17 cellular contexts compared by ENCODE assay signal in the genomic region with DNA sequence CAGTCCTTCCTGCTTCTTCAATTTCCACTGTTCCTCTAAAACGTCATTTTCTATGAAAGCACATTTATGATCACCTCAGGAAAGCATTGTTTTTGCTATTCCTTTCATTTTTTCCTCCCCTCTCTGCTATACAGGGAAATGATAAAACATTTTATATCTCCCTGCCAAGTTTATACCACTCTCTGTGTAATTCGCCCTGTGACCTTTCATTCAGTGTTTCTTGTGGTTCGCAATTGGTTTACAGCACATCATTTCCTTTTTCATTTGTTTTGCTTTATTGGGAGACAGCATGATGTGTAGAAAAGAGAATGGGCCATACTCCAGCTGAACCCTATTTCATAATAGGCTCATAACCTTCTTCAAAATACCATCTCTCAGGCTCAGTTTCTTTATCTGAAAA.
A peak's percentile ranks its signal among the peaks of the same experiment; 100 is the strongest.
DNase-seq lines count a peak whose midpoint lies in the region; ATAC-seq, FAIRE-seq and TF ChIP-seq lines count a peak whose summit lies in the region.
"Had no signal": no experiment of that assay in that cellular context is flagged by ENCODE, and none has a peak within 500 bp of the region (broad histone marks: within the 10 kb centered on the region; RNA-seq: fewer than 3 reads in every experiment).

No MANE protein-coding gene starts in this region.

- DNase-seq in DMS153 treated with DMSO at 0.1 percent for 48 hours (lab: John Stamatoyannopoulos, UW; ENCODE audit: unreplicated experiment) (peak; percentile 84), DMS153 (lab: John Stamatoyannopoulos, UW) (no peak), fibroblast of the aortic adventitia (ENCODE audit: low read depth) (peak; percentile 66), small intestine (peak; percentile 34), AML-193 (lab: John Stamatoyannopoulos, UW) (no peak), 8988T (no peak), tibial artery (no peak)
- DNase-seq in activated naive CD8-positive, alpha-beta T cell treated with anti-CD3 and anti-CD28 coated beads, Interleukin-2, amount 50 U/mL, for 24 hours, result no peak
- DNase-seq: activated CD8-positive, alpha-beta memory T cell treated with anti-CD3 and anti-CD28 coated beads, Interleukin-2, amount 10 ng/mL, durations not matched to agents 7 days and 5 days; activated naive CD4-positive, alpha-beta T cell treated with anti-CD3 and anti-CD28 coated beads, Interleukin-2, amount 50 U/mL, for 16 hours; Caco-2; dorsolateral prefrontal cortex; NCI-H2081 treated with DMSO at 0.1 percent for 48 hours had no signal

- no peaks in the 10 kb centered on the region for H3K9me3 Mint-ChIP-seq in activated naive CD8-positive, alpha-beta T cell treated with anti-CD3 and anti-CD28 coated beads, Interleukin-2, amount 50 U/mL, for 24 hours

- H3K4me1 ChIP-seq in small intestine (ENCODE audit: control insufficient read depth in 2 of 2, insufficient read depth in 1 of 2, low read depth in 1 of 2, low read length in 1 of 2) (peaks cover 0 to 2% of the 10 kb centered on the region in 2 donors), tibial artery (no peaks in the 10 kb centered on the region)
- H3K4me1 ChIP-seq: gastroesophageal sphincter had no signal

- H3K9me3 ChIP-seq in small intestine (ENCODE audit: control insufficient read depth, low read depth) (no peaks in the 10 kb centered on the region), tibial artery (no peaks in the 10 kb centered on the region)
- H3K9me3 ChIP-seq: Caco-2, gastroesophageal sphincter, HAP-1 had no signal

- H3K27me3 ChIP-seq in small intestine (ENCODE audit: control insufficient read depth in 2 of 2, insufficient read depth in 2 of 2, low read length in 2 of 2) (no peaks in the 10 kb centered on the region), tibial artery (no peaks in the 10 kb centered on the region)
- H3K27me3 ChIP-seq: dorsolateral prefrontal cortex, gastroesophageal sphincter had no signal

- WGBS in small intestine, 3 donors, result 16 to 30% (median 28%) methylated on average over 3 of the region's 3 CpGs

- H3K27me3 Mint-ChIP-seq in activated naive CD8-positive, alpha-beta T cell treated with anti-CD3 and anti-CD28 coated beads, Interleukin-2, amount 50 U/mL, for 24 hours, result peaks cover 5% of the 10 kb centered on the region

- intact Hi-C loops in tibial artery (cut with DNase I; ENCODE audit: low total_unique reads), result no loop called here

- peak; percentile 61 for ATAC-seq in activated naive CD8-positive, alpha-beta T cell treated with anti-CD3 and anti-CD28 coated beads, Interleukin-2, amount 50 U/mL, for 24 hours
- ATAC-seq: activated CD8-positive, alpha-beta memory T cell treated with anti-CD3 and anti-CD28 coated beads, Interleukin-2, amount 10 ng/mL, durations not matched to agents 7 days and 5 days; gastroesophageal sphincter had no signal

- TF ChIP-seq CTCF in fibroblast of the aortic adventitia (IDR thresholded peaks at IDR 0.05; ENCODE audit: insufficient read depth, low read length), result no peak
- TF ChIP-seq CTCF in tibial artery (IDR thresholded peaks at IDR 0.05), result no peak

- no peak overlapping the region for H3K27ac Mint-ChIP-seq in activated naive CD8-positive, alpha-beta T cell treated with anti-CD3 and anti-CD28 coated beads, Interleukin-2, amount 50 U/mL, for 24 hours
- H3K27ac Mint-ChIP-seq: activated CD8-positive, alpha-beta memory T cell treated with anti-CD3 and anti-CD28 coated beads, Interleukin-2, amount 10 ng/mL, durations not matched to agents 7 days and 5 days had no signal

- no peak for FAIRE-seq in small intestine (lab: Jason Lieb, UNC)

- H3K36me3 Mint-ChIP-seq in activated naive CD8-positive, alpha-beta T cell treated with anti-CD3 and anti-CD28 coated beads, Interleukin-2, amount 50 U/mL, for 24 hours (ENCODE audit: low read depth), result no peaks in the 10 kb centered on the region
- H3K36me3 Mint-ChIP-seq: activated CD8-positive, alpha-beta memory T cell treated with anti-CD3 and anti-CD28 coated beads, Interleukin-2, amount 10 ng/mL, durations not matched to agents 7 days and 5 days had no signal

- H3K36me3 ChIP-seq in small intestine (ENCODE audit: control insufficient read depth in 2 of 2, insufficient read depth in 2 of 2, low read length in 2 of 2), result no peaks in the 10 kb centered on the region
- no peaks in the 10 kb centered on the region for H3K36me3 ChIP-seq in tibial artery
- H3K36me3 ChIP-seq: gastroesophageal sphincter, HAP-1 had no signal

- H3K27ac ChIP-seq in small intestine (ENCODE audit: low read depth in 1 of 2, low read length in 1 of 2) (no peak overlapping the region), tibial artery (no peak overlapping the region)
- H3K27ac ChIP-seq: 22Rv1, dorsolateral prefrontal cortex, gastroesophageal sphincter, HL-60 had no signal

- peaks cover 4% of the 10 kb centered on the region for H3K4me1 Mint-ChIP-seq in activated naive CD8-positive, alpha-beta T cell treated with anti-CD3 and anti-CD28 coated beads, Interleukin-2, amount 50 U/mL, for 24 hours

- H3K4me3 Mint-ChIP-seq in activated naive CD8-positive, alpha-beta T cell treated with anti-CD3 and anti-CD28 coated beads, Interleukin-2, amount 50 U/mL, for 24 hours, result no peak overlapping the region
- H3K4me3 Mint-ChIP-seq: activated CD8-positive, alpha-beta memory T cell treated with anti-CD3 and anti-CD28 coated beads, Interleukin-2, amount 10 ng/mL, durations not matched to agents 7 days and 5 days had no signal

- H3K4me3 ChIP-seq in fibroblast of the aortic adventitia (ENCODE audit: low read depth, low read length) (no peak overlapping the region), small intestine (ENCODE audit: low read depth in 1 of 2, low read length in 2 of 2) (no peak overlapping the region), tibial artery (no peak overlapping the region)
- H3K4me3 ChIP-seq: dorsolateral prefrontal cortex, gastroesophageal sphincter, HAP-1 had no signal

Comparison
In these comparisons a context has a peak if more than half of its experiments do, and no peak if none do; other contexts are left out.
1. DNase-seq: peak in DMS153 treated with DMSO at 0.1 percent for 48 hours (single experiment), fibroblast of the aortic adventitia (single experiment) and small intestine (single experiment); none in DMS153 (single experiment), activated naive CD8-positive, alpha-beta T cell treated with anti-CD3 and anti-CD28 coated beads, Interleukin-2, amount 50 U/mL, for 24 hours (single experiment), AML-193 (0 of 2), 8988T (single experiment) and tibial artery (0 of 2).